Comparison of ENCODE assay signal across 36 cellular contexts in genomic region chr17:30997270-30997669, GRCh38.
"Had no signal": no experiment of that assay in that cellular context is flagged by ENCODE, and none has a peak within 500 bp of the region (broad histone marks: within the 10 kb centered on the region; RNA-seq: fewer than 3 reads in every experiment).

No MANE protein-coding gene starts in this region.

- H3K4me3 ChIP-seq: ascending aorta, cardiac muscle cell had no signal

- FAIRE-seq: bronchial epithelial cell, TTC549 had no signal

- ATAC-seq: activated CD8-positive, alpha-beta T cell treated with anti-CD3 and anti-CD28 coated beads for 36 hours; activated naive CD8-positive, alpha-beta T cell treated with anti-CD3 and anti-CD28 coated beads, Interleukin-2, amount 50 U/mL, for 24 hours had no signal

- H3K4me3 Mint-ChIP-seq: activated B cell treated with CpG ODN at 0.5 μM for 24 hours; activated CD4-positive, alpha-beta memory T cell treated with anti-CD3 and anti-CD28 coated beads for 36 hours; activated CD4-positive, alpha-beta T cell treated with anti-CD3 and anti-CD28 coated beads, Interleukin-2, amount 10 ng/mL, durations not matched to agents 24 days and 14 days; activated CD8-positive, alpha-beta T cell treated with anti-CD3 and anti-CD28 coated beads for 36 hours; activated naive CD4-positive, alpha-beta T cell treated with anti-CD3 and anti-CD28 coated beads, Interleukin-2, amount 10 ng/mL, durations not matched to agents 7 days and 5 days; activated naive CD4-positive, alpha-beta T cell treated with anti-CD3 and anti-CD28 coated beads, Interleukin-2, amount 50 U/mL, for 24 hours; activated naive CD8-positive, alpha-beta T cell; activated naive CD8-positive, alpha-beta T cell treated with anti-CD3 and anti-CD28 coated beads, Interleukin-2, amount 10 ng/mL, durations not matched to agents 7 days and 5 days; activated naive CD8-positive, alpha-beta T cell treated with anti-CD3 and anti-CD28 coated beads, Interleukin-2, amount 50 U/mL, for 24 hours; brain; central memory CD8-positive, alpha-beta T cell; T-helper 1 cell treated with Interleukin-12 subunit alpha and Interleukin-12 subunit beta and Interleukin-4 antibody, amounts not matched to agents 30 μg/mL and 1 μg/mL, for 36 hours; T-helper 2 cell treated with Interferon-gamma antibody and Interleukin-4, amounts not matched to agents 5 μg/mL and 100 μg/mL, for 36 hours had no signal

- H3K36me3 ChIP-seq: cardiac muscle cell had no signal

- H3K27ac ChIP-seq: ascending aorta, cardiac muscle cell, VCaP had no signal

- H3K4me1 Mint-ChIP-seq: activated B cell treated with CpG ODN at 0.5 μM for 24 hours; activated CD4-positive, alpha-beta T cell treated with anti-CD3 and anti-CD28 coated beads, Interleukin-2, amount 10 ng/mL, durations not matched to agents 24 days and 14 days; activated naive CD4-positive, alpha-beta T cell treated with anti-CD3 and anti-CD28 coated beads, Interleukin-2, amount 10 ng/mL, durations not matched to agents 7 days and 5 days; activated naive CD4-positive, alpha-beta T cell treated with anti-CD3 and anti-CD28 coated beads, Interleukin-2, amount 50 U/mL, for 24 hours; activated naive CD8-positive, alpha-beta T cell treated with anti-CD3 and anti-CD28 coated beads, Interleukin-2, amount 10 ng/mL, durations not matched to agents 7 days and 5 days; activated naive CD8-positive, alpha-beta T cell treated with anti-CD3 and anti-CD28 coated beads, Interleukin-2, amount 50 U/mL, for 24 hours; brain; central memory CD8-positive, alpha-beta T cell had no signal

- H3K27me3 ChIP-seq: ascending aorta, cardiac muscle cell had no signal

- H3K27me3 Mint-ChIP-seq: activated B cell treated with CpG ODN at 0.5 μM for 24 hours; activated CD4-positive, alpha-beta memory T cell treated with anti-CD3 and anti-CD28 coated beads for 36 hours; activated CD4-positive, alpha-beta T cell treated with anti-CD3 and anti-CD28 coated beads, Interleukin-2, amount 10 ng/mL, durations not matched to agents 24 days and 14 days; activated CD8-positive, alpha-beta T cell treated with anti-CD3 and anti-CD28 coated beads for 36 hours; activated naive CD4-positive, alpha-beta T cell treated with anti-CD3 and anti-CD28 coated beads, Interleukin-2, amount 10 ng/mL, durations not matched to agents 7 days and 5 days; activated naive CD4-positive, alpha-beta T cell treated with anti-CD3 and anti-CD28 coated beads, Interleukin-2, amount 50 U/mL, for 24 hours; activated naive CD8-positive, alpha-beta T cell; activated naive CD8-positive, alpha-beta T cell treated with anti-CD3 and anti-CD28 coated beads, Interleukin-2, amount 10 ng/mL, durations not matched to agents 7 days and 5 days; activated naive CD8-positive, alpha-beta T cell treated with anti-CD3 and anti-CD28 coated beads, Interleukin-2, amount 50 U/mL, for 24 hours; central memory CD8-positive, alpha-beta T cell had no signal

- H3K36me3 Mint-ChIP-seq: brain had no signal

- H3K27ac Mint-ChIP-seq: activated B cell treated with CpG ODN at 0.5 μM for 24 hours; activated CD4-positive, alpha-beta memory T cell treated with anti-CD3 and anti-CD28 coated beads for 36 hours; activated CD4-positive, alpha-beta T cell treated with anti-CD3 and anti-CD28 coated beads, Interleukin-2, amount 10 ng/mL, durations not matched to agents 24 days and 14 days; activated CD8-positive, alpha-beta T cell treated with anti-CD3 and anti-CD28 coated beads for 36 hours; activated naive CD4-positive, alpha-beta T cell treated with anti-CD3 and anti-CD28 coated beads, Interleukin-2, amount 10 ng/mL, durations not matched to agents 7 days and 5 days; activated naive CD4-positive, alpha-beta T cell treated with anti-CD3 and anti-CD28 coated beads, Interleukin-2, amount 50 U/mL, for 24 hours; activated naive CD8-positive, alpha-beta T cell; activated naive CD8-positive, alpha-beta T cell treated with anti-CD3 and anti-CD28 coated beads, Interleukin-2, amount 10 ng/mL, durations not matched to agents 7 days and 5 days; activated naive CD8-positive, alpha-beta T cell treated with anti-CD3 and anti-CD28 coated beads, Interleukin-2, amount 50 U/mL, for 24 hours; activated T-helper 2 cell treated with anti-CD3 and anti-CD28 coated beads, Interferon-gamma antibody, Interleukin-2, Interleukin-4, amounts not matched to agents 10 μg/mL and 5 μg/mL and 100 μg/mL, durations not matched to agents 14 hours and 24 hours and 36 hours; brain; T-helper 1 cell treated with Interleukin-12 subunit alpha and Interleukin-12 subunit beta and Interleukin-4 antibody, amounts not matched to agents 30 μg/mL and 1 μg/mL, for 36 hours; T-helper 2 cell treated with Interferon-gamma antibody and Interleukin-4, amounts not matched to agents 5 μg/mL and 100 μg/mL, for 36 hours had no signal

- DNase-seq: activated B cell treated with CpG ODN at 0.5 μM for 24 hours; activated CD4-positive, alpha-beta memory T cell treated with anti-CD3 and anti-CD28 coated beads for 36 hours; activated CD4-positive, alpha-beta T cell treated with anti-CD3 and anti-CD28 coated beads for 4 hours; activated CD4-positive, alpha-beta T cell treated with anti-CD3 and anti-CD28 coated beads, Interleukin-2, amount 10 ng/mL, durations not matched to agents 24 days and 14 days; activated CD4-positive, alpha-beta T cell treated with anti-CD3 and anti-CD28 coated beads, Interleukin-2, amount 50 U/mL, for 1 hour; activated CD4-positive, alpha-beta T cell treated with anti-CD3 and anti-CD28 coated beads, Interleukin-2, amount 50 U/mL, for 4 hours; activated CD4-positive, CD25-positive, alpha-beta regulatory T cell treated with anti-CD3 and anti-CD28 coated beads, Interleukin-2, amount 50 U/mL, for 72 hours; activated CD8-positive, alpha-beta memory T cell treated with anti-CD3 and anti-CD28 coated beads, Interleukin-2, amount 50 U/mL, for 4 hours; activated CD8-positive, alpha-beta T cell treated with anti-CD3 and anti-CD28 coated beads for 36 hours; activated effector memory CD4-positive, alpha-beta T cell treated with Interleukin-2 at 50 U/mL for 16 hours; activated gamma-delta T cell; activated naive CD4-positive, alpha-beta T cell treated with anti-CD3 and anti-CD28 coated beads, Interleukin-2, amount 10 ng/mL, durations not matched to agents 7 days and 5 days; activated naive CD4-positive, alpha-beta T cell treated with Interleukin-2 at 50 U/mL for 16 hours; activated naive CD8-positive, alpha-beta T cell treated with anti-CD3 and anti-CD28 coated beads, Interleukin-2, amount 10 ng/mL, durations not matched to agents 7 days and 5 days; activated naive CD8-positive, alpha-beta T cell treated with anti-CD3 and anti-CD28 coated beads, Interleukin-2, amount 50 U/mL, for 24 hours; activated T-cell treated with anti-CD3 and anti-CD28 coated beads for 4 hours; activated T-cell treated with anti-CD3 and anti-CD28 coated beads, Interleukin-2, amount 50 U/mL, for 1 hour; activated T-cell treated with anti-CD3 and anti-CD28 coated beads, Interleukin-2, amount 50 U/mL, for 48 hours; amygdala; anterior cingulate cortex; caudate nucleus; T-helper 1 cell; T-helper 2 cell; T-helper 9 cell had no signal

- H3K4me1 ChIP-seq: ascending aorta had no signal

- H3K9me3 ChIP-seq: ascending aorta had no signal

- H3K9me3 Mint-ChIP-seq: activated B cell treated with CpG ODN at 0.5 μM for 24 hours; activated CD4-positive, alpha-beta memory T cell treated with anti-CD3 and anti-CD28 coated beads for 36 hours; activated CD4-positive, alpha-beta T cell treated with anti-CD3 and anti-CD28 coated beads, Interleukin-2, amount 10 ng/mL, durations not matched to agents 24 days and 14 days; activated CD8-positive, alpha-beta T cell treated with anti-CD3 and anti-CD28 coated beads for 36 hours; activated naive CD4-positive, alpha-beta T cell treated with anti-CD3 and anti-CD28 coated beads, Interleukin-2, amount 10 ng/mL, durations not matched to agents 7 days and 5 days; activated naive CD4-positive, alpha-beta T cell treated with anti-CD3 and anti-CD28 coated beads, Interleukin-2, amount 50 U/mL, for 24 hours; activated naive CD8-positive, alpha-beta T cell treated with anti-CD3 and anti-CD28 coated beads, Interleukin-2, amount 10 ng/mL, durations not matched to agents 7 days and 5 days; activated naive CD8-positive, alpha-beta T cell treated with anti-CD3 and anti-CD28 coated beads, Interleukin-2, amount 50 U/mL, for 24 hours; activated T-helper 2 cell treated with anti-CD3 and anti-CD28 coated beads, Interferon-gamma antibody, Interleukin-2, Interleukin-4, amounts not matched to agents 10 μg/mL and 5 μg/mL and 100 μg/mL, durations not matched to agents 14 hours and 24 hours and 36 hours; brain; central memory CD8-positive, alpha-beta T cell; T-helper 1 cell treated with Interleukin-12 subunit alpha and Interleukin-12 subunit beta and Interleukin-4 antibody, amounts not matched to agents 30 μg/mL and 1 μg/mL, for 36 hours; T-helper 2 cell treated with Interferon-gamma antibody and Interleukin-4, amounts not matched to agents 5 μg/mL and 100 μg/mL, for 36 hours had no signal
